In the genomic region with DNA sequence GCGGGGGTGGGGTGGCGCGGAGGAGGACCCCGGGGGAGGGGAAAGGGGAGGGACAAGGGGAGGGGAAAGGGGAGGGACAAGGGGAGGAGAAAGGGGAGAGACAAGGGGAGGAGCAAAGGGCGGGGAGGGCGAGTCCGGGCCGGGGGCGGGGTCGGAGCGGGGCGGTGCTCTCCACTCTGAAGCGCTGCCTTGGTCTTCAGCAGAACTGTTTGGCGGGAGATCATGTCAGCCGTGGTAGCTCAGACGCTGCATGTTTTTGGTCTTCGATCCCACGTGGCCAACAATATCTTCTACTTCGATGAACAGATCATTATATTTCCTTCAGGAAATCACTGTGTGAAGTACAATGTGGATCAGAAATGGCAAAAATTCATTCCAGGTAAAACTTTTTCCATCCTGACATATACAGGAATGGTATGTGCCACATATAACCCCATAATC, we compare ENCODE assay signal across 8 cellular contexts. TPM values are rescaled to one million over a fixed set of nuclear protein-coding genes. Genes with fewer than 3 reads are reported as not detected.
DNase-seq lines count a peak whose midpoint lies in the region; ATAC-seq and TF ChIP-seq lines count a peak whose summit lies in the region.

No MANE protein-coding gene starts in this region.

- in situ Hi-C loops in IMR-90 (cut with MboI; ENCODE audit: low sequenced_read_pairs): no loop called here

- no peak overlapping the region for H2BK20ac ChIP-seq in IMR-90 (ENCODE audit: low read depth, low read length)

- peaks cover 22% of the 10 kb centered on the region for H3K79me2 ChIP-seq in OCI-LY3 (ENCODE audit: low read length)

- no peak overlapping the region for H2BK120ac ChIP-seq in IMR-90 (ENCODE audit: low read depth, low read length)

- H4K20me1 ChIP-seq in IMR-90 (ENCODE audit: insufficient read depth, low read length) (no peaks in the 10 kb centered on the region; the same call in 1 of the 2 replicates), OCI-LY3 (ENCODE audit: insufficient read depth, low read length) (no peaks in the 10 kb centered on the region)

- TF ChIP-seq POLR2A in IMR-90 (IDR thresholded peaks at IDR 0.05; ENCODE audit: low read depth, low read length): no peak

- H2BK5ac ChIP-seq in IMR-90 (ENCODE audit: low read depth, low read length, poor library complexity, severe bottlenecking): no peak overlapping the region

- peak overlapping the region; percentile 97 for H2AFZ ChIP-seq in IMR-90 (replicated peaks; ENCODE audit: low read length, poor library complexity)
- peak overlapping the region; percentile 91 for H2AFZ ChIP-seq in OCI-LY3 (ENCODE audit: low read depth, low read length)

- TF ChIP-seq RAD21 in IMR-90 (IDR thresholded peaks at IDR 0.05; ENCODE audit: low read length): no peak

- H2BK15ac ChIP-seq in IMR-90 (ENCODE audit: low read depth, low read length): no peak overlapping the region

- peak overlapping the region; percentile 100 for H3K4me3 Mint-ChIP-seq in CD8-positive, alpha-beta T cell
- peak overlapping the region; percentile 95 for H3K4me3 Mint-ChIP-seq in nephron progenitor cell

- no peak overlapping the region for H2AK5ac ChIP-seq in IMR-90 (ENCODE audit: low read depth, low read length)

- H4K91ac ChIP-seq in IMR-90 (ENCODE audit: insufficient read depth, low read depth, low read length): no peak overlapping the region

- TF ChIP-seq CTCF in CD8-positive, alpha-beta T cell (IDR thresholded peaks at IDR 0.05): no peak
- TF ChIP-seq CTCF in IMR-90 (conservative IDR thresholded peaks at IDR 0.05; ENCODE audit: low read depth, low read length) (no peak), OCI-LY3 (IDR thresholded peaks at IDR 0.05; ENCODE audit: low read depth, low read length) (no peak), fibroblast of the aortic adventitia (IDR thresholded peaks at IDR 0.05; ENCODE audit: insufficient read depth, low read length) (no peak), nephron progenitor cell (IDR thresholded peaks at IDR 0.05) (no peak)

- H3K9ac ChIP-seq in IMR-90 (ENCODE audit: low read depth, low read length): no peak overlapping the region
- no peak overlapping the region for H3K9ac ChIP-seq in OCI-LY3 (ENCODE audit: low read length)

- BruUV-seq in IMR-90 (replicated peaks; lab: Mats Ljungman, UMichigan): no TSS peak

- no peak overlapping the region for H4K5ac ChIP-seq in IMR-90 (ENCODE audit: low read depth, low read length)

- peak overlapping the region; percentile 80 for H3K27ac ChIP-seq in CD8-positive, alpha-beta T cell (ENCODE audit: low read depth, low read length)
- H3K27ac ChIP-seq in IMR-90 (ENCODE audit: insufficient read depth, low read length): no peak overlapping the region; the same call in 1 of the 2 replicates
- H3K27ac ChIP-seq in OCI-LY3 (ENCODE audit: low read length): no peak overlapping the region

- CTCF ChIA-PET in CD8-positive, alpha-beta T cell (lab: Charles Lee): no interaction called here
- CTCF ChIA-PET in IMR-90 (lab: Yijun Ruan, JAX): no interaction called here

- H3K4ac ChIP-seq in IMR-90 (ENCODE audit: low read depth, low read length): no peak overlapping the region

- no peak overlapping the region for H3K18ac ChIP-seq in IMR-90 (ENCODE audit: low read depth, low read length)

- peaks cover 18% of the 10 kb centered on the region for H3K27me3 Mint-ChIP-seq in CD8-positive, alpha-beta T cell (ENCODE audit: low read depth)
- peaks cover 28% of the 10 kb centered on the region for H3K27me3 Mint-ChIP-seq in nephron progenitor cell (ENCODE audit: low read depth, poor library complexity)

- H2AK9ac ChIP-seq in IMR-90 (replicated peaks; ENCODE audit: low read depth, low read length, poor library complexity): no peak overlapping the region

- no peak overlapping the region for H3K23ac ChIP-seq in IMR-90 (ENCODE audit: low read depth, low read length)

- H3K9me3 Mint-ChIP-seq in CD8-positive, alpha-beta T cell: no peaks in the 10 kb centered on the region
- peaks cover 3% of the 10 kb centered on the region for H3K9me3 Mint-ChIP-seq in nephron progenitor cell

- H3K4me2 ChIP-seq in IMR-90 (ENCODE audit: low read depth, low read length): peak overlapping the region; percentile 91
- H3K4me2 ChIP-seq in OCI-LY3 (ENCODE audit: low read length): peak overlapping the region; percentile 93

- H3K36me3 Mint-ChIP-seq in CD8-positive, alpha-beta T cell: peaks cover 37% of the 10 kb centered on the region
- H3K36me3 Mint-ChIP-seq in nephron progenitor cell (ENCODE audit: low read depth): peaks cover 34% of the 10 kb centered on the region

- peaks cover 12% of the 10 kb centered on the region for H3K4me1 ChIP-seq in CD8-positive, alpha-beta T cell (ENCODE audit: insufficient read depth, low read length)
- H3K4me1 ChIP-seq in IMR-90 (ENCODE audit: control insufficient read depth, insufficient read depth, low read length) (no peaks in the 10 kb centered on the region), OCI-LY3 (ENCODE audit: low read length) (peaks cover 6% of the 10 kb centered on the region; the same call in 1 of the 2 replicates)

- 0% methylated on average over 1 of the region's 19 CpGs; no CpG with 5 or more reads in 1 of the 2 experiments for WGBS in IMR-90 (ENCODE audit: extremely low coverage in 2 of 2, insufficient read length in 1 of 2), 2 experiments

- no peak overlapping the region for H3K14ac ChIP-seq in IMR-90 (replicated peaks; ENCODE audit: low read depth, low read length)

- H3K27ac Mint-ChIP-seq in CD8-positive, alpha-beta T cell: peak overlapping the region; percentile 93
- H3K27ac Mint-ChIP-seq in nephron progenitor cell: peak overlapping the region; percentile 96

- H3K56ac ChIP-seq in IMR-90 (ENCODE audit: extremely low read depth, insufficient read depth, low read length): no peak overlapping the region

- POLR2A ChIA-PET in CD8-positive, alpha-beta T cell (lab: Charles Lee): interaction anchor here (0.8 to 1.2 kb wide), 2 partner anchors 9 to 249 kb away, joined by 3 to 4 read pairs; no protein-coding TSS in a partner anchor
- POLR2A ChIA-PET in IMR-90 (lab: Charles Lee; ENCODE audit: unreplicated experiment): no interaction called here

- H3K79me1 ChIP-seq in IMR-90 (ENCODE audit: low read depth in 1 of 2, low read length in 2 of 2): peaks cover 33 to 38% of the 10 kb centered on the region in 2 experiments

- no peak overlapping the region; a peak in 1 of 4 replicates for H4K8ac ChIP-seq in IMR-90 (ENCODE audit: low read depth in 2 of 2, low read length in 2 of 2)

- peaks cover 32% of the 10 kb centered on the region for H3K4me1 Mint-ChIP-seq in CD8-positive, alpha-beta T cell (ENCODE audit: low read depth)
- peaks cover 28% of the 10 kb centered on the region for H3K4me1 Mint-ChIP-seq in nephron progenitor cell

- DNase-seq in CD8-positive, alpha-beta T cell: peak in 6 of 7 experiments; percentile 70 to 86 (median 82)
- DNase-seq in IMR-90: peak; percentile 86
- peak; percentile 69 to 76 for DNase-seq in activated T-helper 1 cell treated with anti-CD3 and anti-CD28 coated beads, Interleukin-2, amount 50 U/mL, for 16 hours (ENCODE audit: low read depth in 1 of 2, low spot score in 1 of 2)
- peak; percentile 84 for DNase-seq in fibroblast of the aortic adventitia (ENCODE audit: low read depth)
- peak; percentile 90 for DNase-seq in nephron progenitor cell
- peak; percentile 87 for DNase-seq in stimulated activated naive CD8-positive, alpha-beta T cell treated with anti-CD3 and anti-CD28 coated beads, Interleukin-15, Interleukin-2, amounts not matched to agents 100 U/mL and 50 U/mL, for 24 hours

- H3K4me3 ChIP-seq in CD8-positive, alpha-beta T cell (ENCODE audit: low read depth, low read length): peak overlapping the region; percentile 89
- H3K4me3 ChIP-seq in IMR-90 (ENCODE audit: insufficient read depth, low read depth, low read length) (peak overlapping the region; percentile 75), OCI-LY3 (ENCODE audit: low read length) (peak overlapping the region; percentile 98), fibroblast of the aortic adventitia (ENCODE audit: low read depth, low read length) (peak overlapping the region; percentile 98)

- H3K27me3 ChIP-seq in CD8-positive, alpha-beta T cell (ENCODE audit: insufficient read depth, low read length): no peaks in the 10 kb centered on the region
- peaks cover 15% of the 10 kb centered on the region for H3K27me3 ChIP-seq in IMR-90 (ENCODE audit: control insufficient read depth, insufficient read depth, low read length)
- H3K27me3 ChIP-seq in OCI-LY3 (ENCODE audit: low read depth, low read length): no peaks in the 10 kb centered on the region

- peaks cover 4% of the 10 kb centered on the region for H3K36me3 ChIP-seq in CD8-positive, alpha-beta T cell (ENCODE audit: insufficient read depth, low read length)
- H3K36me3 ChIP-seq in IMR-90 (ENCODE audit: control insufficient read depth, insufficient read depth, low read length): peaks cover 11% of the 10 kb centered on the region
- H3K36me3 ChIP-seq in OCI-LY3 (replicated peaks; ENCODE audit: low read depth, low read length): peaks cover 9% of the 10 kb centered on the region

- peak; percentile 98 for ATAC-seq in CD8-positive, alpha-beta T cell
- peak; percentile 42 for ATAC-seq in GM21447 (IDR thresholded peaks at IDR 0.05; ENCODE audit: unreplicated experiment)
- peak; percentile 99 for ATAC-seq in IMR-90 (ENCODE audit: low read depth)
- peak; percentile 81 for ATAC-seq in stimulated activated naive CD8-positive, alpha-beta T cell treated with anti-CD3 and anti-CD28 coated beads, Interleukin-15, Interleukin-2, amounts not matched to agents 100 U/mL and 50 U/mL, for 24 hours

- H3K9me1 ChIP-seq in IMR-90 (ENCODE audit: insufficient read depth, low read length): peaks cover 5% of the 10 kb centered on the region; the same call in 1 of the 2 replicates

- dilution Hi-C loops in IMR-90 (cut with HindIII; ENCODE audit: low sequenced_read_pairs, unreplicated experiment): no loop called here

- intact Hi-C loops in CD8-positive, alpha-beta T cell (cut with DNase I, micrococcal nuclease): loop anchor here (1.0 to 10.0 kb wide), 23 partner anchors 185 to 1842 kb away; partner anchors contain the start of genes CDC20 (in 2 of the 2), ERMAP (in 2 of the 2), FOXJ3 (in 2 of the 2) and KDM4A (in 2 of the 2)
- intact Hi-C loops in IMR-90 (cut with micrococcal nuclease): loop anchor here (1.0 kb wide), 1 partner anchor 34 kb away; no protein-coding TSS in a partner anchor

- H3K9me3 ChIP-seq in CD8-positive, alpha-beta T cell (ENCODE audit: low read length): no peaks in the 10 kb centered on the region
- H3K9me3 ChIP-seq in IMR-90 (ENCODE audit: control insufficient read depth, insufficient read depth, low read length) (no peaks in the 10 kb centered on the region), OCI-LY3 (ENCODE audit: insufficient read depth, low read length) (no peaks in the 10 kb centered on the region)

RNA-seq across cellular contexts. Expression of gene CFAP57, which starts 0.4 kb away (rescaled TPM):
- not detected for total RNA-seq in CD8-positive, alpha-beta T cell
- total RNA-seq in IMR-90 (2012; rRNA removed): 0.28 and 0.36 TPM in 2 replicates
- polyA plus RNA-seq in IMR-90 (2012; rRNA removed): 0.19 and 0.29 TPM in 2 replicates
- polyA plus RNA-seq in IMR-90 (2012; cell fraction: cytosol; rRNA removed): 0.11 TPM in 2 replicates
- 0.50 and 2.7 TPM in 2 replicates for polyA plus RNA-seq in IMR-90 (2012; cell fraction: nucleus; rRNA removed; ENCODE audit: low replicate concordance)
- total RNA-seq in fibroblast of the aortic adventitia (ENCODE audit: low replicate concordance): 0.45 and 0.49 TPM in 2 replicates

RNA-seq across cellular contexts. Expression of gene EBNA1BP2, which starts 0.5 kb away (rescaled TPM):
- total RNA-seq in CD8-positive, alpha-beta T cell: 10 to 100 TPM; 22.1 to 23.1 TPM
- total RNA-seq in IMR-90 (2012; rRNA removed) (135 and 173 TPM in 2 replicates), fibroblast of the aortic adventitia (ENCODE audit: low replicate concordance) (59.4 and 65.9 TPM in 2 replicates)
- 79.0 and 82.8 TPM in 2 replicates for polyA plus RNA-seq in IMR-90 (2012; rRNA removed)
- 39.0 and 98.0 TPM in 2 replicates for polyA plus RNA-seq in IMR-90 (2012; cell fraction: cytosol; rRNA removed)
- 35.8 and 55.8 TPM in 2 replicates for polyA plus RNA-seq in IMR-90 (2012; cell fraction: nucleus; rRNA removed; ENCODE audit: low replicate concordance)

Comparison
In these comparisons a context has a peak if more than half of its experiments do, and no peak if none do; other contexts are left out.
1. ATAC-seq: peak in every context shown above with its lines; median percentile 99 in IMR-90; 98 in CD8-positive, alpha-beta T cell; 81 in stimulated activated naive CD8-positive, alpha-beta T cell treated with anti-CD3 and anti-CD28 coated beads, Interleukin-15, Interleukin-2, amounts not matched to agents 100 U/mL and 50 U/mL, for 24 hours; 42 in GM21447.